Comparison of ENCODE assay signal across 2 cellular contexts in the genomic region with DNA sequence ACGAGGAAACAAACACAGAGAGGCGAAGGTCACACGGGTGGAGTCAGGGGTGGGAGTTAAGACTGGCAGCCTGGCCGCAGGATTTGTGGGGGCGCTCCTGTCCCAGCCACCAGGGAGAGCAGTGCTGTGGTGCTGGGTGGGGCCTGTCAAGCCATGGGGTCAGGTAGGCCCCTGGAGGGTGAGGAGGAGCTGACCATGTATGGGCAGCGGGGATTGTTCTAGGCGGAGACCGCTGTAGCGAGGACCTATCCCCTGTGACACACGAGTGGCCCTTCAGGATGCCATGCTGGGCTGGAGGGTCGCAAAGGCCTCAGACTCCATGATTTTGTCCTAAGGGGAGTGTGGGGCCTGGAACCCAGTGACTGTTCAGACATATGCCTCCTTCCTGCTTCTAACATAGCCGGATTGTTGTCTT.
TF ChIP-seq lines count a peak whose summit lies in the region.

No MANE protein-coding gene starts in this region.

TF ChIP-seq in SK-N-SH, 30 proteins besides CTCF, POLR2A, EP300 and RAD21 (continued from another document):
- TF ChIP-seq, protein P1, sequence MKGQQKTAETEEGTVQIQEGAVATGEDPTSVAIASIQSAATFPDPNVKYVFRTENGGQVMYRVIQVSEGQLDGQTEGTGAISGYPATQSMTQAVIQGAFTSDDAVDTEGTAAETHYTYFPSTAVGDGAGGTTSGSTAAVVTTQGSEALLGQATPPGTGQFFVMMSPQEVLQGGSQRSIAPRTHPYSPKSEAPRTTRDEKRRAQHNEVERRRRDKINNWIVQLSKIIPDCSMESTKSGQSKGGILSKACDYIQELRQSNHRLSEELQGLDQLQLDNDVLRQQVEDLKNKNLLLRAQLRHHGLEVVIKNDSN (IDR thresholded peaks at IDR 0.05; ENCODE audit: borderline replicate concordance, low read depth) = no peak
- TF ChIP-seq SIN3A (IDR thresholded peaks at IDR 0.05; ENCODE audit: borderline replicate concordance, low read depth, low read length) (no peak), MXI1 (IDR thresholded peaks at IDR 0.05; ENCODE audit: low read depth, low read length) (no peak), RFX5 (IDR thresholded peaks at IDR 0.05; ENCODE audit: low read length) (no peak), NFIC (IDR thresholded peaks at IDR 0.05; ENCODE audit: borderline replicate concordance) (no peak), POLR2AphosphoS5 (IDR thresholded peaks at IDR 0.05; ENCODE audit: low read depth, low read length) (no peak), ELF1 (IDR thresholded peaks at IDR 0.05) (no peak), EZH2phosphoT487 (IDR thresholded peaks at IDR 0.05; ENCODE audit: borderline replicate concordance, low read depth) (no peak), MEF2A (IDR thresholded peaks at IDR 0.05; ENCODE audit: borderline replicate concordance, low read depth) (no peak)
- TF ChIP-seq, protein P2, sequence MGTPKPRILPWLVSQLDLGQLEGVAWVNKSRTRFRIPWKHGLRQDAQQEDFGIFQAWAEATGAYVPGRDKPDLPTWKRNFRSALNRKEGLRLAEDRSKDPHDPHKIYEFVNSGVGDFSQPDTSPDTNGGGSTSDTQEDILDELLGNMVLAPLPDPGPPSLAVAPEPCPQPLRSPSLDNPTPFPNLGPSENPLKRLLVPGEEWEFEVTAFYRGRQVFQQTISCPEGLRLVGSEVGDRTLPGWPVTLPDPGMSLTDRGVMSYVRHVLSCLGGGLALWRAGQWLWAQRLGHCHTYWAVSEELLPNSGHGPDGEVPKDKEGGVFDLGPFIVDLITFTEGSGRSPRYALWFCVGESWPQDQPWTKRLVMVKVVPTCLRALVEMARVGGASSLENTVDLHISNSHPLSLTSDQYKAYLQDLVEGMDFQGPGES (IDR thresholded peaks at IDR 0.05; ENCODE audit: low read depth, low read length) = no peak

TF ChIP-seq in SK-N-SH treated with all-trans-retinoic acid at 6 μM for 48 hours, 23 proteins besides CTCF, POLR2A, EP300 and RAD21 (continued from another document):
- TF ChIP-seq ARNTL (CRISPR knock-in tag; IDR thresholded peaks at IDR 0.05; ENCODE audit: borderline replicate concordance, low read depth) = no peak
- no peak for TF ChIP-seq GLIS3 (CRISPR knock-in tag; IDR thresholded peaks at IDR 0.05)
- TF ChIP-seq ZFP3 (CRISPR knock-in tag; IDR thresholded peaks at IDR 0.05) = no peak
- no peak for TF ChIP-seq SNAI2 (CRISPR knock-in tag; IDR thresholded peaks at IDR 0.05)
- no peak for TF ChIP-seq TOX (CRISPR knock-in tag; IDR thresholded peaks at IDR 0.05; ENCODE audit: borderline replicate concordance)
- TF ChIP-seq, protein P3, sequence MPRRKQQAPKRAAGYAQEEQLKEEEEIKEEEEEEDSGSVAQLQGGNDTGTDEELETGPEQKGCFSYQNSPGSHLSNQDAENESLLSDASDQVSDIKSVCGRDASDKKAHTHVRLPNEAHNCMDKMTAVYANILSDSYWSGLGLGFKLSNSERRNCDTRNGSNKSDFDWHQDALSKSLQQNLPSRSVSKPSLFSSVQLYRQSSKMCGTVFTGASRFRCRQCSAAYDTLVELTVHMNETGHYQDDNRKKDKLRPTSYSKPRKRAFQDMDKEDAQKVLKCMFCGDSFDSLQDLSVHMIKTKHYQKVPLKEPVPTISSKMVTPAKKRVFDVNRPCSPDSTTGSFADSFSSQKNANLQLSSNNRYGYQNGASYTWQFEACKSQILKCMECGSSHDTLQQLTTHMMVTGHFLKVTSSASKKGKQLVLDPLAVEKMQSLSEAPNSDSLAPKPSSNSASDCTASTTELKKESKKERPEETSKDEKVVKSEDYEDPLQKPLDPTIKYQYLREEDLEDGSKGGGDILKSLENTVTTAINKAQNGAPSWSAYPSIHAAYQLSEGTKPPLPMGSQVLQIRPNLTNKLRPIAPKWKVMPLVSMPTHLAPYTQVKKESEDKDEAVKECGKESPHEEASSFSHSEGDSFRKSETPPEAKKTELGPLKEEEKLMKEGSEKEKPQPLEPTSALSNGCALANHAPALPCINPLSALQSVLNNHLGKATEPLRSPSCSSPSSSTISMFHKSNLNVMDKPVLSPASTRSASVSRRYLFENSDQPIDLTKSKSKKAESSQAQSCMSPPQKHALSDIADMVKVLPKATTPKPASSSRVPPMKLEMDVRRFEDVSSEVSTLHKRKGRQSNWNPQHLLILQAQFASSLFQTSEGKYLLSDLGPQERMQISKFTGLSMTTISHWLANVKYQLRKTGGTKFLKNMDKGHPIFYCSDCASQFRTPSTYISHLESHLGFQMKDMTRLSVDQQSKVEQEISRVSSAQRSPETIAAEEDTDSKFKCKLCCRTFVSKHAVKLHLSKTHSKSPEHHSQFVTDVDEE (CRISPR knock-in tag; IDR thresholded peaks at IDR 0.05) = no peak
- TF ChIP-seq, protein P4, sequence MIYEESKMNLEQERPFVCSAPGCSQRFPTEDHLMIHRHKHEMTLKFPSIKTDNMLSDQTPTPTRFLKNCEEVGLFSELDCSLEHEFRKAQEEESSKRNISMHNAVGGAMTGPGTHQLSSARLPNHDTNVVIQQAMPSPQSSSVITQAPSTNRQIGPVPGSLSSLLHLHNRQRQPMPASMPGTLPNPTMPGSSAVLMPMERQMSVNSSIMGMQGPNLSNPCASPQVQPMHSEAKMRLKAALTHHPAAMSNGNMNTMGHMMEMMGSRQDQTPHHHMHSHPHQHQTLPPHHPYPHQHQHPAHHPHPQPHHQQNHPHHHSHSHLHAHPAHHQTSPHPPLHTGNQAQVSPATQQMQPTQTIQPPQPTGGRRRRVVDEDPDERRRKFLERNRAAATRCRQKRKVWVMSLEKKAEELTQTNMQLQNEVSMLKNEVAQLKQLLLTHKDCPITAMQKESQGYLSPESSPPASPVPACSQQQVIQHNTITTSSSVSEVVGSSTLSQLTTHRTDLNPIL (CRISPR knock-in tag; IDR thresholded peaks at IDR 0.05; ENCODE audit: low read depth) = no peak
- TF ChIP-seq, protein P5, sequence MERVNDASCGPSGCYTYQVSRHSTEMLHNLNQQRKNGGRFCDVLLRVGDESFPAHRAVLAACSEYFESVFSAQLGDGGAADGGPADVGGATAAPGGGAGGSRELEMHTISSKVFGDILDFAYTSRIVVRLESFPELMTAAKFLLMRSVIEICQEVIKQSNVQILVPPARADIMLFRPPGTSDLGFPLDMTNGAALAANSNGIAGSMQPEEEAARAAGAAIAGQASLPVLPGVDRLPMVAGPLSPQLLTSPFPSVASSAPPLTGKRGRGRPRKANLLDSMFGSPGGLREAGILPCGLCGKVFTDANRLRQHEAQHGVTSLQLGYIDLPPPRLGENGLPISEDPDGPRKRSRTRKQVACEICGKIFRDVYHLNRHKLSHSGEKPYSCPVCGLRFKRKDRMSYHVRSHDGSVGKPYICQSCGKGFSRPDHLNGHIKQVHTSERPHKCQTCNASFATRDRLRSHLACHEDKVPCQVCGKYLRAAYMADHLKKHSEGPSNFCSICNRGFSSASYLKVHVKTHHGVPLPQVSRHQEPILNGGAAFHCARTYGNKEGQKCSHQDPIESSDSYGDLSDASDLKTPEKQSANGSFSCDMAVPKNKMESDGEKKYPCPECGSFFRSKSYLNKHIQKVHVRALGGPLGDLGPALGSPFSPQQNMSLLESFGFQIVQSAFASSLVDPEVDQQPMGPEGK (CRISPR knock-in tag; IDR thresholded peaks at IDR 0.05; ENCODE audit: borderline replicate concordance) = no peak
- TF ChIP-seq ZC3H10 (CRISPR knock-in tag; IDR thresholded peaks at IDR 0.05) = no peak
- TF ChIP-seq ESRRG (CRISPR knock-in tag; IDR thresholded peaks at IDR 0.05) = no peak
- TF ChIP-seq TCF4 (CRISPR knock-in tag; IDR thresholded peaks at IDR 0.05; ENCODE audit: borderline replicate concordance) = no peak
- no peak for TF ChIP-seq ZFP30 (CRISPR knock-in tag; IDR thresholded peaks at IDR 0.05)
